ENCODE assay signal across 21 cellular contexts in the genomic region with DNA sequence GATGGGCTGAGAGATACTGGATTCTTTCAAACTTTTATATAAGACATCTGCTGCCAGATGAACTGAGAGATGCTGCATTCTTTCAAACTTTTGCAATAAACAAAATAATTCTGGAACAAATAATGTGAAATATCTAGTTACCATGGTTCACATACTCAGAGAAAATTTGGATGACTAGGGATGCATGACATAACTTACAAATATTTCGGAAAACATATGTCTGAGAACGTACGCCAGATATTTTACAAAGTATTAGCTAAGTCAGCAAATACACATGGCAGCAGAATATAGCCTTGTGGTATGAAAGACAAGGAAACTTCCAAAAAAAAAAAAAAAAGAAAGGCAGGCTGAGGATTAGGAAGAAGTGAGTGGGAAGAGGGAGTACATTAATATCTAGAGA.
A peak's percentile ranks its signal among the peaks of the same experiment; 100 is the strongest.
DNase-seq lines count a peak whose midpoint lies in the region; ATAC-seq, FAIRE-seq and TF ChIP-seq lines count a peak whose summit lies in the region.
"Had no signal": no experiment of that assay in that cellular context is flagged by ENCODE, and none has a peak within 500 bp of the region (broad histone marks: within the 10 kb centered on the region; RNA-seq: fewer than 3 reads in every experiment).

No MANE protein-coding gene starts in this region.

- no peak overlapping the region for H3K4me2 ChIP-seq in HepG2 (ENCODE audit: low read depth, low read length)
- H3K4me2 ChIP-seq: SK-N-SH had no signal

- no peak overlapping the region for H3K4me3 Mint-ChIP-seq in activated T-helper 1 cell treated with anti-CD3 and anti-CD28 coated beads, Interleukin-12 subunit alpha, Interleukin-12 subunit beta, Interleukin-2, Interleukin-4 antibody, amounts not matched to agents 30 ng/mL and 10 ng/mL and 1 ng/mL, durations not matched to agents 14 hours and 24 hours and 36 hours

- H3K27ac Mint-ChIP-seq in activated T-helper 1 cell treated with anti-CD3 and anti-CD28 coated beads, Interleukin-12 subunit alpha, Interleukin-12 subunit beta, Interleukin-2, Interleukin-4 antibody, amounts not matched to agents 30 ng/mL and 10 ng/mL and 1 ng/mL, durations not matched to agents 14 hours and 24 hours and 36 hours = peak overlapping the region; percentile 5

- POLR2A ChIA-PET in HepG2 (lab: Yijun Ruan, JAX) = no interaction called here

- TF ChIP-seq EP300 in HepG2 (IDR thresholded peaks at IDR 0.05; ENCODE audit: low read depth in 2 of 2, low read length in 2 of 2) = no peak
- no peak for TF ChIP-seq EP300 in HepG2 (CRISPR knock-in tag; IDR thresholded peaks at IDR 0.05; ENCODE audit: borderline replicate concordance)

- 88% methylated on average over 3 of the region's 3 CpGs for WGBS in HepG2 (ENCODE audit: low lambda C conversion rate)
- WGBS in right lobe of liver (ENCODE audit: insufficient coverage, low coverage, low lambda C conversion rate, missing lambda C conversion rate) = 84% methylated on average over 3 of the region's 3 CpGs

- H3K27me3 ChIP-seq in HepG2 (ENCODE audit: control insufficient read depth in 1 of 2, insufficient read depth in 2 of 2, low read length in 2 of 2) (no peaks in the 10 kb centered on the region), right lobe of liver (no peaks in the 10 kb centered on the region)
- H3K27me3 ChIP-seq: ascending aorta had no signal

- no TSS peak for BruUV-seq in HepG2 (replicated peaks; lab: Mats Ljungman, UMichigan)

- no peaks in the 10 kb centered on the region for H4K20me1 ChIP-seq in HepG2 (ENCODE audit: insufficient read depth, low read length)

- no peak overlapping the region for H2AFZ ChIP-seq in HepG2 (ENCODE audit: low read length)
- H2AFZ ChIP-seq: parathyroid adenoma had no signal

- H3K27me3 Mint-ChIP-seq in activated T-helper 1 cell treated with anti-CD3 and anti-CD28 coated beads, Interleukin-12 subunit alpha, Interleukin-12 subunit beta, Interleukin-2, Interleukin-4 antibody, amounts not matched to agents 30 ng/mL and 10 ng/mL and 1 ng/mL, durations not matched to agents 14 hours and 24 hours and 36 hours (ENCODE audit: insufficient read depth) = no peaks in the 10 kb centered on the region

- ATAC-seq in HepG2 (no peak), right lobe of liver (no peak), GM18861 (IDR thresholded peaks at IDR 0.05; ENCODE audit: unreplicated experiment) (no peak), HG03095 (IDR thresholded peaks at IDR 0.05; ENCODE audit: unreplicated experiment) (no peak)
- ATAC-seq: left ventricle myocardium superior, Panc1 had no signal

- no peak overlapping the region for H3K4me3 ChIP-seq in HepG2 (replicated peaks in 1 of 3; ENCODE audit: insufficient read depth in 1 of 3, low read depth in 2 of 3, low read length in 3 of 3)
- H3K4me3 ChIP-seq in right lobe of liver = no peak overlapping the region
- H3K4me3 ChIP-seq in fibroblast of the aortic adventitia (ENCODE audit: low read depth, low read length) = no peak overlapping the region
- H3K4me3 ChIP-seq: ascending aorta had no signal

- TF ChIP-seq POLR2A in HepG2 (IDR thresholded peaks at IDR 0.05; ENCODE audit: insufficient read depth in 1 of 2, low read depth in 2 of 2, low read length in 2 of 2) (no peak), right lobe of liver (IDR thresholded peaks at IDR 0.05) (no peak)

- H3K36me3 Mint-ChIP-seq in activated T-helper 1 cell treated with anti-CD3 and anti-CD28 coated beads, Interleukin-12 subunit alpha, Interleukin-12 subunit beta, Interleukin-2, Interleukin-4 antibody, amounts not matched to agents 30 ng/mL and 10 ng/mL and 1 ng/mL, durations not matched to agents 14 hours and 24 hours and 36 hours (ENCODE audit: low read depth) = peaks cover 59% of the 10 kb centered on the region

- H3K27ac ChIP-seq in HepG2 (ENCODE audit: extremely low read length, insufficient read depth, low read length) (no peak overlapping the region), right lobe of liver (no peak overlapping the region)
- H3K27ac ChIP-seq: ascending aorta, parathyroid adenoma had no signal

- CTCF ChIA-PET in HepG2 (lab: Yijun Ruan, JAX; ENCODE audit: low intra/inter-chr PET ratio, low total read pairs) = no interaction called here

- intact Hi-C loops in HepG2 (cut with micrococcal nuclease; ENCODE audit: unreplicated experiment) (no loop called here), right lobe of liver (cut with DNase I) (loop anchor here in 1 of 2 donors (10.0 kb wide), 2 partner anchors 326 to 446 kb away; no protein-coding TSS in a partner anchor)
- intact Hi-C loops in activated T-helper 1 cell treated with anti-CD3 and anti-CD28 coated beads, Interleukin-12 subunit alpha, Interleukin-12 subunit beta, Interleukin-2, Interleukin-4 antibody, amounts not matched to agents 30 ng/mL and 10 ng/mL and 1 ng/mL, durations not matched to agents 14 hours and 24 hours and 36 hours (cut with micrococcal nuclease) = no loop called here

- no peak for TF ChIP-seq RAD21 in HepG2 (CRISPR knock-in tag; IDR thresholded peaks at IDR 0.05)

- TF ChIP-seq CTCF in HepG2 (CRISPR knock-in tag; IDR thresholded peaks at IDR 0.05) (no peak), right lobe of liver (IDR thresholded peaks at IDR 0.05) (no peak), fibroblast of the aortic adventitia (IDR thresholded peaks at IDR 0.05; ENCODE audit: insufficient read depth, low read length) (no peak)

- in situ Hi-C loops in HepG2 (cut with HindIII; ENCODE audit: extremely low pct_ligation_motif_present, low pct_unique_long_range_greater_than_20kb) = loop anchor here (25.0 kb wide), 1 partner anchor 443 kb away; no protein-coding TSS in a partner anchor

- H3K4me1 ChIP-seq in HepG2 (ENCODE audit: insufficient read depth, low read length) (no peaks in the 10 kb centered on the region), right lobe of liver (peaks cover 0 to 11% (median 0%) of the 10 kb centered on the region in 4 donors)
- H3K4me1 ChIP-seq: ascending aorta, parathyroid adenoma had no signal

- DNase-seq in HepG2 (ENCODE audit: low spot score) (no peak), right lobe of liver (no peak), fibroblast of the aortic adventitia (ENCODE audit: low read depth) (peak; percentile 31), GM19239 (ENCODE audit: insufficient read length, low spot score) (no peak), islet precursor cell (no peak)
- DNase-seq in activated T-helper 1 cell treated with anti-CD3 and anti-CD28 coated beads, Interleukin-12 subunit alpha, Interleukin-12 subunit beta, Interleukin-2, Interleukin-4 antibody, amounts not matched to agents 30 ng/mL and 10 ng/mL and 1 ng/mL, durations not matched to agents 14 hours and 24 hours and 36 hours (ENCODE audit: low spot score) = no peak
- DNase-seq: activated CD4-positive, alpha-beta T cell treated with anti-CD3 and anti-CD28 coated beads, Interleukin-2, amount 50 U/mL, for 1 hour; AML-193; left ventricle myocardium superior; NCI-H146; SK-N-SH; stimulated activated CD4-positive, alpha-beta T cell treated with anti-CD3 and anti-CD28 coated beads, Interleukin-1b, Interleukin-23, amount 100 ng/mL, for 48 hours had no signal

- H3K9me3 Mint-ChIP-seq in activated T-helper 1 cell treated with anti-CD3 and anti-CD28 coated beads, Interleukin-12 subunit alpha, Interleukin-12 subunit beta, Interleukin-2, Interleukin-4 antibody, amounts not matched to agents 30 ng/mL and 10 ng/mL and 1 ng/mL, durations not matched to agents 14 hours and 24 hours and 36 hours = no peaks in the 10 kb centered on the region

- H3K36me3 ChIP-seq in HepG2 (replicated peaks in 1 of 2; ENCODE audit: control insufficient read depth in 1 of 2, insufficient read depth in 2 of 2, low read length in 2 of 2) = no peaks in the 10 kb centered on the region; a peak in 1 of 5 replicates
- no peaks in the 10 kb centered on the region for H3K36me3 ChIP-seq in right lobe of liver

- FAIRE-seq in HepG2 (lab: Jason Lieb, UNC) (no peak), GM19239 (lab: Jason Lieb, UNC) (no peak)
- FAIRE-seq: colon, endothelial cell of umbilical vein, G401.6, H1 had no signal

- no peak overlapping the region for H3K9ac ChIP-seq in HepG2 (ENCODE audit: insufficient read depth, low read depth, low read length)
- H3K9ac ChIP-seq: parathyroid adenoma, SK-N-SH had no signal

- no peaks in the 10 kb centered on the region for H3K79me2 ChIP-seq in HepG2 (ENCODE audit: insufficient read depth, low read length)

- H3K9me3 ChIP-seq in HepG2 (ENCODE audit: low read length) = no peaks in the 10 kb centered on the region
- H3K9me3 ChIP-seq in right lobe of liver = no peaks in the 10 kb centered on the region
- H3K9me3 ChIP-seq: ascending aorta, SK-N-SH had no signal

- peaks cover 73% of the 10 kb centered on the region for H3K4me1 Mint-ChIP-seq in activated T-helper 1 cell treated with anti-CD3 and anti-CD28 coated beads, Interleukin-12 subunit alpha, Interleukin-12 subunit beta, Interleukin-2, Interleukin-4 antibody, amounts not matched to agents 30 ng/mL and 10 ng/mL and 1 ng/mL, durations not matched to agents 14 hours and 24 hours and 36 hours (ENCODE audit: low read depth)

TF ChIP-seq in HepG2, 621 proteins besides CTCF, POLR2A, EP300 and RAD21:
- TF ChIP-seq MAFF (IDR thresholded peaks at IDR 0.05; ENCODE audit: low read depth, low read length) = peak; percentile 96
- no peak for TF ChIP-seq ZNF234 (CRISPR knock-in tag; conservative IDR thresholded peaks at IDR 0.05)
- TF ChIP-seq NPAS2 (CRISPR knock-in tag; IDR thresholded peaks at IDR 0.05; ENCODE audit: borderline replicate concordance) = no peak
- peak; percentile 95 for TF ChIP-seq MAFK (conservative IDR thresholded peaks at IDR 0.05 in 1 of 2, IDR thresholded peaks at IDR 0.05 in 1 of 2; ENCODE audit: low read length in 2 of 2)
